In the genomic region with DNA sequence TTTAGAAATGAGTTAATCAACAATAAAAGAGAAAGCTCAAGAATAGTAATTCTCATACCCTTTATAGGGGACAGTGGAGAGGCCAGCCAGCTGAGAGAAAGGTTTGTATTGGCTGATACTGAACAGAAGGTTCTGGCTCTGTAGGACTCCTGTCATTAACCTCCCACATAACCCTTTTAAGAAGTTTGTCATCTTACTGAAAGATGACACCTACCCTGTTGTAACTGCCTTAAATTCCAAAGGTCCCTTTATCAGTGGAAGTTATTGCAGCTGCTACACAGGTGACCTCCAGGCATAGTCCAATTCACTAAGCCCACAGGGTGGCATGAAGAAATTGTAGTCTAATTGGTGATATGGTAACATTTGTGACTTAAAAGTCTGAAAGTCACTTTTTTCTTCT, we compare ENCODE assay signal across 22 cellular contexts.
"Had no signal": no experiment of that assay in that cellular context is flagged by ENCODE, and none has a peak within 500 bp of the region (broad histone marks: within the 10 kb centered on the region; RNA-seq: fewer than 3 reads in every experiment).

No MANE protein-coding gene starts in this region.

- H3K4me1 Mint-ChIP-seq: activated CD4-positive, alpha-beta T cell treated with anti-CD3 and anti-CD28 coated beads, Interleukin-2, amount 10 ng/mL, durations not matched to agents 7 days and 5 days; activated naive CD8-positive, alpha-beta T cell treated with anti-CD3 and anti-CD28 coated beads, Interleukin-2, amount 50 U/mL, for 24 hours had no signal

- H3K36me3 Mint-ChIP-seq: activated CD4-positive, alpha-beta memory T cell treated with anti-CD3 and anti-CD28 coated beads for 36 hours; activated naive CD4-positive, alpha-beta T cell treated with anti-CD3 and anti-CD28 coated beads, Interleukin-2, amount 50 U/mL, for 72 hours had no signal

- H3K27ac Mint-ChIP-seq: activated CD4-positive, alpha-beta memory T cell treated with anti-CD3 and anti-CD28 coated beads for 36 hours; activated CD4-positive, alpha-beta T cell treated with anti-CD3 and anti-CD28 coated beads, Interleukin-2, amount 10 ng/mL, durations not matched to agents 7 days and 5 days; activated naive CD4-positive, alpha-beta T cell treated with anti-CD3 and anti-CD28 coated beads, Interleukin-2, amount 50 U/mL, for 72 hours; activated naive CD8-positive, alpha-beta T cell treated with anti-CD3 and anti-CD28 coated beads, Interleukin-2, amount 50 U/mL, for 24 hours had no signal

- DNase-seq: activated CD4-positive, alpha-beta memory T cell treated with anti-CD3 and anti-CD28 coated beads for 36 hours; activated CD4-positive, alpha-beta T cell treated with anti-CD3 and anti-CD28 coated beads for 1 hour; activated CD4-positive, alpha-beta T cell treated with anti-CD3 and anti-CD28 coated beads, Interleukin-2, amount 10 ng/mL, durations not matched to agents 7 days and 5 days; activated CD8-positive, alpha-beta memory T cell treated with anti-CD3 and anti-CD28 coated beads for 24 hours; activated effector memory CD4-positive, alpha-beta T cell treated with anti-CD3 and anti-CD28 coated beads, Interleukin-2, amount 50 U/mL, for 16 hours; activated naive CD4-positive, alpha-beta T cell treated with Interleukin-2 at 50 U/mL for 16 hours; activated naive CD8-positive, alpha-beta T cell treated with anti-CD3 and anti-CD28 coated beads, Interleukin-2, amount 50 U/mL, for 24 hours; activated T-cell treated with anti-CD3 and anti-CD28 coated beads, Interleukin-2, amount 50 U/mL, for 4 hours; amniotic stem cell; body of pancreas; central memory CD4-positive, alpha-beta T cell; Kasumi-1; KBM-7; NCI-H1092; NCI-H1417; NCI-H2029; NCI-H446; NCI-H748 treated with DMSO at 0.1 percent for 48 hours; OCI-M1; RPMI8226; T-helper 1 cell had no signal

- H3K9me3 Mint-ChIP-seq: activated CD4-positive, alpha-beta memory T cell treated with anti-CD3 and anti-CD28 coated beads for 36 hours; activated CD4-positive, alpha-beta T cell treated with anti-CD3 and anti-CD28 coated beads, Interleukin-2, amount 10 ng/mL, durations not matched to agents 7 days and 5 days; activated naive CD4-positive, alpha-beta T cell treated with anti-CD3 and anti-CD28 coated beads, Interleukin-2, amount 50 U/mL, for 72 hours; activated naive CD8-positive, alpha-beta T cell treated with anti-CD3 and anti-CD28 coated beads, Interleukin-2, amount 50 U/mL, for 24 hours had no signal

- H3K4me3 Mint-ChIP-seq: activated CD4-positive, alpha-beta memory T cell treated with anti-CD3 and anti-CD28 coated beads for 36 hours; activated CD4-positive, alpha-beta T cell treated with anti-CD3 and anti-CD28 coated beads, Interleukin-2, amount 10 ng/mL, durations not matched to agents 7 days and 5 days; activated naive CD8-positive, alpha-beta T cell treated with anti-CD3 and anti-CD28 coated beads, Interleukin-2, amount 50 U/mL, for 24 hours; activated T-cell treated with anti-CD3 and anti-CD28 coated beads, Interleukin-2, amount 50 U/mL, for 4 hours had no signal

- H3K27me3 Mint-ChIP-seq: activated CD4-positive, alpha-beta memory T cell treated with anti-CD3 and anti-CD28 coated beads for 36 hours; activated CD4-positive, alpha-beta T cell treated with anti-CD3 and anti-CD28 coated beads, Interleukin-2, amount 10 ng/mL, durations not matched to agents 7 days and 5 days; activated naive CD8-positive, alpha-beta T cell treated with anti-CD3 and anti-CD28 coated beads, Interleukin-2, amount 50 U/mL, for 24 hours had no signal
